Comparison of ENCODE assay signal across 15 cellular contexts in the genomic region with DNA sequence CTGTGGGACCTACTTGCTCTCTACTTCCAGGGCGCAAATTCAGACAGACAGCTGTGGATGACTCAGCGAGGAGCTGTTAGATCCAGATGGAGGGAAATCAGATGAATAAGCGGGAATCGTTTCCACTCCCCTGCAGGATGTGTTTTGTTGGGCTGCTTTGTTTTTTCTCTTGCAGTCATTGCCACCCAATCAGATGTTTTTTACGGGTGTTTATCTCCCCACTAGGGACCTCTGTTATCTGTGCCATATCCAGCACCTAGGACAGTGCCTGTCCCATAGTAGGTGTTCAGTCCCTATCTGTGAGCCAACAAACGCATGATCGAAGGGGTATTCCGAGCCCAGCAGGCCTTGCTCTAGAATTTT. TPM values are rescaled to one million over a fixed set of nuclear protein-coding genes. Genes with fewer than 3 reads are reported as not detected.
DNase-seq lines count a peak whose midpoint lies in the region; ATAC-seq and TF ChIP-seq lines count a peak whose summit lies in the region.
"Had no signal": no experiment of that assay in that cellular context is flagged by ENCODE, and none has a peak within 500 bp of the region (broad histone marks: within the 10 kb centered on the region; RNA-seq: fewer than 3 reads in every experiment).

No MANE protein-coding gene starts in this region.

- no peak overlapping the region for H3K9ac ChIP-seq in H9 (ENCODE audit: extremely low read depth, insufficient read length, low read length)

- H2BK20ac ChIP-seq in H9 (ENCODE audit: low read depth, low read length, poor library complexity, severe bottlenecking), result no peak overlapping the region

- no peaks in the 10 kb centered on the region for H3K79me2 ChIP-seq in H9 (ENCODE audit: insufficient read depth, low read length)

- H2BK5ac ChIP-seq in H9 (ENCODE audit: insufficient read length, low read length), result no peak overlapping the region

- H3K27ac Mint-ChIP-seq in H9, result 0 out of 7 replicates have a peak overlapping the region, but pooled peaks of 1 of the 3 experiments have one; percentile 9
- H3K27ac Mint-ChIP-seq: activated naive CD4-positive, alpha-beta T cell treated with anti-CD3 and anti-CD28 coated beads, Interleukin-2, amount 50 U/mL, for 24 hours had no signal

- H3K56ac ChIP-seq in H9 (ENCODE audit: insufficient read length, low read depth, low read length), result no peak overlapping the region

- no peak overlapping the region for H4K8ac ChIP-seq in H9 (replicated peaks; ENCODE audit: insufficient read length, low read depth, low read length)

- no peak overlapping the region for H3K4me2 ChIP-seq in H9 (ENCODE audit: insufficient read depth, insufficient read length, low read length)

- no peak overlapping the region for H2AFZ ChIP-seq in H9 (ENCODE audit: low read length)

- H4K91ac ChIP-seq in H9 (ENCODE audit: insufficient read length, low read depth, low read length), result no peak overlapping the region

- no peak overlapping the region for H3T11ph ChIP-seq in H9 (ENCODE audit: low read length)

- H4K20me1 ChIP-seq in H9 (ENCODE audit: control insufficient read depth, insufficient read depth, insufficient read length), result no peaks in the 10 kb centered on the region

- no peaks in the 10 kb centered on the region for H3K27me3 ChIP-seq in H9 (ENCODE audit: insufficient read depth, low read length)

- no peak overlapping the region for H3K4me3 ChIP-seq in fibroblast of pulmonary artery (replicated peaks; ENCODE audit: low read depth, low read length)

- H3K27ac ChIP-seq in substantia nigra (ENCODE audit: low read depth, low read length, poor library complexity, severe bottlenecking) (peak overlapping the region; percentile 1), H9 (ENCODE audit: insufficient read length, low read depth, low read length) (no peak overlapping the region)

- H3K23me2 ChIP-seq in H9 (ENCODE audit: insufficient read length, low read depth, low read length, poor library complexity, severe bottlenecking), result no peaks in the 10 kb centered on the region

- no peak for ATAC-seq in GM18907 (IDR thresholded peaks at IDR 0.05; ENCODE audit: unreplicated experiment)
- ATAC-seq: Panc1 had no signal

- H2AK5ac ChIP-seq in H9 (ENCODE audit: insufficient read length, low read length), result no peak overlapping the region

- DNase-seq in SHP77 (lab: John Stamatoyannopoulos, UW) (peak; percentile 54 to 68), SHP77 treated with DMSO at 0.1 percent for 48 hours (lab: John Stamatoyannopoulos, UW) (no peak), NCI-H69 (lab: John Stamatoyannopoulos, UW) (peak; percentile 44), fibroblast of pulmonary artery (ENCODE audit: low read depth) (peak; percentile 31), substantia nigra (lab: John Stamatoyannopoulos, UW) (peak in 2 of 49 donors; percentile 0 to 6), activated gamma-delta T cell (lab: John Stamatoyannopoulos, UW) (no peak), H9 (no peak)
- DNase-seq: ACHN; activated CD4-positive, alpha-beta memory T cell treated with anti-CD3 and anti-CD28 coated beads, Interleukin-2, amount 10 ng/mL, durations not matched to agents 7 days and 5 days; DND-41; KG1; kidney glomerular epithelial cell had no signal

- peaks cover 13% of the 10 kb centered on the region for H3K9me3 ChIP-seq in H9 (ENCODE audit: control insufficient read depth, low read depth, low read length)

- no peak overlapping the region for H3K4me3 Mint-ChIP-seq in H9
- H3K4me3 Mint-ChIP-seq: activated CD4-positive, alpha-beta memory T cell treated with anti-CD3 and anti-CD28 coated beads, Interleukin-2, amount 10 ng/mL, durations not matched to agents 7 days and 5 days; activated naive CD4-positive, alpha-beta T cell treated with anti-CD3 and anti-CD28 coated beads, Interleukin-2, amount 50 U/mL, for 24 hours had no signal

- H3K18ac ChIP-seq in H9 (ENCODE audit: insufficient read length, low read depth, low read length), result no peak overlapping the region

- WGBS in H9 (ENCODE audit: extremely low coverage, insufficient read length, low lambda C conversion rate), result no CpG with 5 or more reads among the region's 8 CpGs

- H4K5ac ChIP-seq in H9 (ENCODE audit: insufficient read length, low read depth, low read length), result no peak overlapping the region

- no peak overlapping the region; the same call in 1 of the 2 replicates for H3K14ac ChIP-seq in H9 (ENCODE audit: insufficient read depth, low read length)

- H2BK12ac ChIP-seq in H9 (ENCODE audit: insufficient read length, low read depth, low read length), result no peak overlapping the region

- H3K23ac ChIP-seq in H9 (ENCODE audit: insufficient read length, low read depth, low read length), result no peak overlapping the region

- H3K9me3 Mint-ChIP-seq in H9, result peaks cover 21 to 29% of the 10 kb centered on the region in 2 experiments

- no peak overlapping the region for H2BK15ac ChIP-seq in H9 (ENCODE audit: low read depth, low read length)

- H2BK120ac ChIP-seq in H9 (ENCODE audit: low read depth, low read length, poor library complexity, severe bottlenecking), result no peak overlapping the region

- peaks cover 3% of the 10 kb centered on the region for H3K4me1 ChIP-seq in H9 (ENCODE audit: insufficient read depth, low read length)

- H3K27me3 Mint-ChIP-seq in H9 (ENCODE audit: low read depth), result peaks cover 4% of the 10 kb centered on the region
- H3K27me3 Mint-ChIP-seq: activated CD4-positive, alpha-beta memory T cell treated with anti-CD3 and anti-CD28 coated beads, Interleukin-2, amount 10 ng/mL, durations not matched to agents 7 days and 5 days had no signal

- TF ChIP-seq CTCF in fibroblast of pulmonary artery (IDR thresholded peaks at IDR 0.05; ENCODE audit: low read length, missing control alignments), result no peak
- no peak for TF ChIP-seq CTCF in H9 (conservative IDR thresholded peaks at IDR 0.05)

- peaks cover 23 to 35% of the 10 kb centered on the region in 2 experiments for H3K4me1 Mint-ChIP-seq in H9

- peaks cover 8 to 26% (median 20%) of the 10 kb centered on the region in 3 experiments for H3K36me3 Mint-ChIP-seq in H9 (ENCODE audit: insufficient read depth in 1 of 3, low read depth in 3 of 3)

- H3K79me1 ChIP-seq in H9 (ENCODE audit: insufficient read depth, low read depth, low read length, poor library complexity, severe bottlenecking), result no peaks in the 10 kb centered on the region

- H3K4ac ChIP-seq in H9 (ENCODE audit: low read depth, low read length), result no peak overlapping the region

RNA-seq across cellular contexts. Expression of a gene that starts 51.1 kb away (rescaled TPM):
- 1.3 and 1.6 TPM in 2 replicates for total RNA-seq in H9 (2021)

Comparison
In these comparisons a context has a peak if more than half of its experiments do, and no peak if none do; other contexts are left out.
1. DNase-seq: peak in SHP77 (2 of 2), NCI-H69 (single experiment) and fibroblast of pulmonary artery (single experiment); none in SHP77 treated with DMSO at 0.1 percent for 48 hours (single experiment), activated gamma-delta T cell (single experiment) and H9 (single experiment).